In genomic region chr4:8679032-8679431, GRCh38 we compare ENCODE assay signal across 25 cellular contexts.
DNase-seq lines count a peak whose midpoint lies in the region; ATAC-seq and TF ChIP-seq lines count a peak whose summit lies in the region.
"Had no signal": no experiment of that assay in that cellular context is flagged by ENCODE, and none has a peak within 500 bp of the region (broad histone marks: within the 10 kb centered on the region; RNA-seq: fewer than 3 reads in every experiment).

No MANE protein-coding gene starts in this region.

- H3K4me1 ChIP-seq in spleen (no peaks in the 10 kb centered on the region), mesendoderm (ENCODE audit: control insufficient read depth, low read depth, low read length) (no peaks in the 10 kb centered on the region)
- H3K4me1 ChIP-seq: A549; BLaER1 treated with 17β-estradiol and CSF1 and Interleukin-3, amounts not matched to agents 10 nM and 100 nM; Caco-2 had no signal

- no peak overlapping the region for H3K56ac ChIP-seq in mesendoderm (ENCODE audit: low read length)

- H3K4me3 Mint-ChIP-seq in effector memory CD8-positive, alpha-beta T cell, result no peak overlapping the region
- H3K4me3 Mint-ChIP-seq: B cell; CD4-positive, alpha-beta T cell; CD8-positive, alpha-beta T cell had no signal

- peaks cover 0 to 10% (median 0%) of the 10 kb centered on the region in 8 donors for H3K9me3 ChIP-seq in spleen
- H3K9me3 ChIP-seq: A549, Caco-2 had no signal

- intact Hi-C loops in spleen (cut with DNase I; ENCODE audit: low total_unique reads), result no loop called here

- H3K36me3 ChIP-seq in H7 (replicated peaks; ENCODE audit: control insufficient read depth, insufficient read depth, low read length) (no peaks in the 10 kb centered on the region), spleen (no peaks in the 10 kb centered on the region), mesendoderm (ENCODE audit: control insufficient read depth, insufficient read depth, low read length) (no peaks in the 10 kb centered on the region)
- H3K36me3 ChIP-seq: BLaER1 treated with 17β-estradiol and CSF1 and Interleukin-3, amounts not matched to agents 10 nM and 100 nM had no signal

- H2BK120ac ChIP-seq in mesendoderm (ENCODE audit: low read depth, low read length), result no peak overlapping the region

- TF ChIP-seq POLR2A in spleen (IDR thresholded peaks at IDR 0.05), result no peak

- no peak overlapping the region for H4K8ac ChIP-seq in mesendoderm (ENCODE audit: low read depth, low read length)

- H3K9ac ChIP-seq in mesendoderm (ENCODE audit: low read length), result no peak overlapping the region
- H3K9ac ChIP-seq: BLaER1 treated with 17β-estradiol and CSF1 and Interleukin-3, amounts not matched to agents 10 nM and 100 nM had no signal

- H3K27me3 ChIP-seq in H7 (ENCODE audit: control insufficient read depth, insufficient read depth, low read length), result no peaks in the 10 kb centered on the region
- peaks cover 0 to 38% (median 0%) of the 10 kb centered on the region in 7 donors for H3K27me3 ChIP-seq in spleen (replicated peaks in 1 of 7)
- H3K27me3 ChIP-seq in mesendoderm (ENCODE audit: insufficient read depth, low read length, poor library complexity), result no peaks in the 10 kb centered on the region
- H3K27me3 ChIP-seq: BLaER1 treated with 17β-estradiol and CSF1 and Interleukin-3, amounts not matched to agents 10 nM and 100 nM had no signal

- H3K79me1 ChIP-seq in mesendoderm (ENCODE audit: low read length), result no peaks in the 10 kb centered on the region

- H3K18ac ChIP-seq in mesendoderm (ENCODE audit: low read length), result no peak overlapping the region

- H3K27ac ChIP-seq in spleen, result no peak overlapping the region
- H3K27ac ChIP-seq in mesendoderm (ENCODE audit: low read depth, low read length), result no peak overlapping the region
- H3K27ac ChIP-seq: 22Rv1; A549; BLaER1 treated with 17β-estradiol and CSF1 and Interleukin-3, amounts not matched to agents 10 nM and 100 nM; C4-2B had no signal

- no peak overlapping the region for H2AK5ac ChIP-seq in mesendoderm (ENCODE audit: low read length)

- CTCF ChIA-PET in HEK293T (lab: Yijun Ruan, JAX), result interaction anchor here (1.0 to 2.1 kb wide), 2 partner anchors 9 to 15 kb away, joined by 3 to 15 read pairs; no protein-coding TSS in a partner anchor

- no peak overlapping the region for H2BK5ac ChIP-seq in mesendoderm (ENCODE audit: low read length)

- no peaks in the 10 kb centered on the region for H3K4me1 Mint-ChIP-seq in effector memory CD8-positive, alpha-beta T cell (ENCODE audit: low read depth in 2 of 2)
- H3K4me1 Mint-ChIP-seq: B cell had no signal

- POLR2A ChIA-PET in HEK293T (lab: Yijun Ruan, JAX), result interaction anchor here (0.6 to 1.4 kb wide), 2 partner anchors 177 to 380 kb away, joined by 3 read pairs; no protein-coding TSS in a partner anchor

- WGBS in spleen, 5 donors, result 57 to 74% (median 63%) methylated on average over 2 of the region's 2 CpGs
- WGBS in mesendoderm (ENCODE audit: extremely low coverage, insufficient coverage, low lambda C conversion rate), result no CpG with 5 or more reads among the region's 2 CpGs

- H3K4ac ChIP-seq in mesendoderm (ENCODE audit: low read depth, low read length), result no peak overlapping the region

- ATAC-seq in effector memory CD8-positive, alpha-beta T cell (replicated peaks), result no peak
- ATAC-seq: A549; CD8-positive, alpha-beta T cell; GM12878 had no signal

- no peak overlapping the region for H3K27ac Mint-ChIP-seq in effector memory CD8-positive, alpha-beta T cell
- H3K27ac Mint-ChIP-seq: B cell; CD4-positive, alpha-beta T cell; CD8-positive, alpha-beta T cell had no signal

- no peak for TF ChIP-seq CTCF in spleen (IDR thresholded peaks at IDR 0.05 in 8 of 11, conservative IDR thresholded peaks at IDR 0.05 in 3 of 11)

- peaks cover 7 to 14% of the 10 kb centered on the region in 2 donors for H3K27me3 Mint-ChIP-seq in effector memory CD8-positive, alpha-beta T cell
- H3K27me3 Mint-ChIP-seq: B cell had no signal

- H2BK15ac ChIP-seq in mesendoderm (replicated peaks; ENCODE audit: low read depth), result no peak overlapping the region

- no peak overlapping the region for H3K4me2 ChIP-seq in mesendoderm (ENCODE audit: low read length)
- H3K4me2 ChIP-seq: A549; BLaER1 treated with 17β-estradiol and CSF1 and Interleukin-3, amounts not matched to agents 10 nM and 100 nM had no signal

- H3K4me3 ChIP-seq in H7 (ENCODE audit: insufficient read depth, low read depth, low read length) (no peak overlapping the region), spleen (no peak overlapping the region), mesendoderm (ENCODE audit: low read length) (no peak overlapping the region)
- H3K4me3 ChIP-seq: A549; BLaER1 treated with 17β-estradiol and CSF1 and Interleukin-3, amounts not matched to agents 10 nM and 100 nM; GM12878 had no signal

- no peaks in the 10 kb centered on the region for H3K36me3 Mint-ChIP-seq in effector memory CD8-positive, alpha-beta T cell (ENCODE audit: insufficient read depth)
- H3K36me3 Mint-ChIP-seq: CD8-positive, alpha-beta T cell had no signal

- no peak overlapping the region for H3K23ac ChIP-seq in mesendoderm (ENCODE audit: low read length)

- H4K5ac ChIP-seq in mesendoderm (ENCODE audit: low read length), result no peak overlapping the region

- peak; percentile 4 for DNase-seq in H7
- DNase-seq in HEK293T (ENCODE audit: extremely low spot score), result no peak
- DNase-seq in islet precursor cell, result peak; percentile 23
- peak; percentile 2 for DNase-seq in spleen
- no peak for DNase-seq in effector memory CD8-positive, alpha-beta T cell
- no peak for DNase-seq in mesendoderm
- DNase-seq in NCI-H146 treated with DMSO at 0.1 percent for 48 hours (lab: John Stamatoyannopoulos, UW; ENCODE audit: unreplicated experiment), result no peak
- DNase-seq in pons (ENCODE audit: low spot score), result no peak
- DNase-seq: AML-193; Caco-2; Calu3; CD4-positive, alpha-beta T cell; CD8-positive, alpha-beta T cell; DMS153; DMS53; DMS79; DND-41; EL; GDM1 had no signal

- peaks cover 5 to 14% of the 10 kb centered on the region in 2 donors for H3K9me3 Mint-ChIP-seq in effector memory CD8-positive, alpha-beta T cell
- H3K9me3 Mint-ChIP-seq: CD8-positive, alpha-beta T cell had no signal

- H3K79me2 ChIP-seq in mesendoderm (ENCODE audit: control insufficient read depth, insufficient read depth, low read length), result no peaks in the 10 kb centered on the region

TF ChIP-seq in HEK293T, 16 proteins besides CTCF, POLR2A, EP300 and RAD21:
- TF ChIP-seq PKNOX1 (IDR thresholded peaks at IDR 0.05) (peak; percentile 89), FOXM1 (IDR thresholded peaks at IDR 0.05; ENCODE audit: borderline replicate concordance) (no peak)

Comparison
In these comparisons a context has a peak if more than half of its experiments do, and no peak if none do; other contexts are left out.
1. DNase-seq: peak in H7 (single experiment), islet precursor cell (single experiment) and spleen (single experiment); none in HEK293T (single experiment), effector memory CD8-positive, alpha-beta T cell (0 of 3), mesendoderm (single experiment), NCI-H146 treated with DMSO at 0.1 percent for 48 hours (single experiment) and pons (single experiment).